1 cellular context compared by ENCODE assay signal in genomic region chr6:34237722-34238506, GRCh38.
TF ChIP-seq lines count a peak whose summit lies in the region.

No MANE protein-coding gene starts in this region.

TF ChIP-seq in HepG2, 621 proteins besides CTCF, POLR2A, EP300 and RAD21 (continued from another document and continues in another):
- TF ChIP-seq, protein P1, sequence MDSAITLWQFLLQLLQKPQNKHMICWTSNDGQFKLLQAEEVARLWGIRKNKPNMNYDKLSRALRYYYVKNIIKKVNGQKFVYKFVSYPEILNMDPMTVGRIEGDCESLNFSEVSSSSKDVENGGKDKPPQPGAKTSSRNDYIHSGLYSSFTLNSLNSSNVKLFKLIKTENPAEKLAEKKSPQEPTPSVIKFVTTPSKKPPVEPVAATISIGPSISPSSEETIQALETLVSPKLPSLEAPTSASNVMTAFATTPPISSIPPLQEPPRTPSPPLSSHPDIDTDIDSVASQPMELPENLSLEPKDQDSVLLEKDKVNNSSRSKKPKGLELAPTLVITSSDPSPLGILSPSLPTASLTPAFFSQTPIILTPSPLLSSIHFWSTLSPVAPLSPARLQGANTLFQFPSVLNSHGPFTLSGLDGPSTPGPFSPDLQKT (CRISPR knock-in tag; IDR thresholded peaks at IDR 0.05; ENCODE audit: borderline replicate concordance), result peak; percentile 85; the same call in 1 of the 2 replicates
- peak; percentile 52; the same call in 1 of the 3 replicates for TF ChIP-seq MXI1 (IDR thresholded peaks at IDR 0.05; ENCODE audit: borderline replicate concordance, low read depth, low read length)
- TF ChIP-seq, protein P2, sequence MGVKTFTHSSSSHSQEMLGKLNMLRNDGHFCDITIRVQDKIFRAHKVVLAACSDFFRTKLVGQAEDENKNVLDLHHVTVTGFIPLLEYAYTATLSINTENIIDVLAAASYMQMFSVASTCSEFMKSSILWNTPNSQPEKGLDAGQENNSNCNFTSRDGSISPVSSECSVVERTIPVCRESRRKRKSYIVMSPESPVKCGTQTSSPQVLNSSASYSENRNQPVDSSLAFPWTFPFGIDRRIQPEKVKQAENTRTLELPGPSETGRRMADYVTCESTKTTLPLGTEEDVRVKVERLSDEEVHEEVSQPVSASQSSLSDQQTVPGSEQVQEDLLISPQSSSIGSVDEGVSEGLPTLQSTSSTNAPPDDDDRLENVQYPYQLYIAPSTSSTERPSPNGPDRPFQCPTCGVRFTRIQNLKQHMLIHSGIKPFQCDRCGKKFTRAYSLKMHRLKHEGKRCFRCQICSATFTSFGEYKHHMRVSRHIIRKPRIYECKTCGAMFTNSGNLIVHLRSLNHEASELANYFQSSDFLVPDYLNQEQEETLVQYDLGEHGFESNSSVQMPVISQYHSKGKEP (CRISPR knock-in tag; IDR thresholded peaks at IDR 0.05), result peak; percentile 86
- TF ChIP-seq ZNF782 (CRISPR knock-in tag; IDR thresholded peaks at IDR 0.05; ENCODE audit: borderline replicate concordance), result peak; percentile 62; the same call in 1 of the 2 replicates
- peak; percentile 92 for TF ChIP-seq ZNF33B (CRISPR knock-in tag; IDR thresholded peaks at IDR 0.05)
- peak; percentile 96; the same call in 1 of the 2 replicates for TF ChIP-seq ZNF878 (CRISPR knock-in tag; IDR thresholded peaks at IDR 0.05)
- TF ChIP-seq ZBTB21 (CRISPR knock-in tag; IDR thresholded peaks at IDR 0.05), result no peak
- no peak for TF ChIP-seq POLR2AphosphoS5 (IDR thresholded peaks at IDR 0.05; ENCODE audit: low read depth, low read length)
- no peak for TF ChIP-seq THYN1 (CRISPR knock-in tag; IDR thresholded peaks at IDR 0.05; ENCODE audit: borderline replicate concordance, low read depth)
- peak; percentile 38 to 67; a peak in 1 of 4 replicates for TF ChIP-seq KLF16 (CRISPR knock-in tag; IDR thresholded peaks at IDR 0.05)
- TF ChIP-seq NFYC (CRISPR knock-in tag; IDR thresholded peaks at IDR 0.05), result peak; percentile 49
- TF ChIP-seq, protein P3, sequence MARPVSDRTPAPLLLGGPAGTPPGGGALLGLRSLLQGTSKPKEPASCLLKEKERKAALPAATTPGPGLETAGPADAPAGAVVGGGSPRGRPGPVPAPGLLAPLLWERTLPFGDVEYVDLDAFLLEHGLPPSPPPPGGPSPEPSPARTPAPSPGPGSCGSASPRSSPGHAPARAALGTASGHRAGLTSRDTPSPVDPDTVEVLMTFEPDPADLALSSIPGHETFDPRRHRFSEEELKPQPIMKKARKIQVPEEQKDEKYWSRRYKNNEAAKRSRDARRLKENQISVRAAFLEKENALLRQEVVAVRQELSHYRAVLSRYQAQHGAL (CRISPR knock-in tag; IDR thresholded peaks at IDR 0.05; ENCODE audit: not compliant biosample characterization), result peak; percentile 91
- no peak for TF ChIP-seq ZHX2 (IDR thresholded peaks at IDR 0.05; ENCODE audit: low read depth)
- peak; percentile 99 for TF ChIP-seq ZHX2 (CRISPR knock-in tag; IDR thresholded peaks at IDR 0.05; ENCODE audit: borderline replicate concordance)
- TF ChIP-seq GATA4 (IDR thresholded peaks at IDR 0.05; ENCODE audit: borderline replicate concordance, low read depth), result no peak
- TF ChIP-seq, protein P4, sequence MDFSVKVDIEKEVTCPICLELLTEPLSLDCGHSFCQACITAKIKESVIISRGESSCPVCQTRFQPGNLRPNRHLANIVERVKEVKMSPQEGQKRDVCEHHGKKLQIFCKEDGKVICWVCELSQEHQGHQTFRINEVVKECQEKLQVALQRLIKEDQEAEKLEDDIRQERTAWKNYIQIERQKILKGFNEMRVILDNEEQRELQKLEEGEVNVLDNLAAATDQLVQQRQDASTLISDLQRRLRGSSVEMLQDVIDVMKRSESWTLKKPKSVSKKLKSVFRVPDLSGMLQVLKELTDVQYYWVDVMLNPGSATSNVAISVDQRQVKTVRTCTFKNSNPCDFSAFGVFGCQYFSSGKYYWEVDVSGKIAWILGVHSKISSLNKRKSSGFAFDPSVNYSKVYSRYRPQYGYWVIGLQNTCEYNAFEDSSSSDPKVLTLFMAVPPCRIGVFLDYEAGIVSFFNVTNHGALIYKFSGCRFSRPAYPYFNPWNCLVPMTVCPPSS (IDR thresholded peaks at IDR 0.05), result no peak
- TF ChIP-seq EHMT2 (IDR thresholded peaks at IDR 0.05; ENCODE audit: borderline replicate concordance, low read depth, low read length), result no peak
- TF ChIP-seq CBX1 (IDR thresholded peaks at IDR 0.05; ENCODE audit: low read depth), result no peak
- peak; percentile 81; the same call in 1 of the 2 replicates for TF ChIP-seq ARNTL (CRISPR knock-in tag; IDR thresholded peaks at IDR 0.05)
- TF ChIP-seq POGK (CRISPR knock-in tag; conservative IDR thresholded peaks at IDR 0.05), result peak; percentile 81; the same call in 1 of the 2 replicates
- TF ChIP-seq ZNF484 (CRISPR knock-in tag; IDR thresholded peaks at IDR 0.05; ENCODE audit: borderline replicate concordance, low read depth), result peak; percentile 78; the same call in 1 of the 2 replicates
- TF ChIP-seq ZNF777 (CRISPR knock-in tag; IDR thresholded peaks at IDR 0.05), result peak; percentile 88
- TF ChIP-seq, protein P5, sequence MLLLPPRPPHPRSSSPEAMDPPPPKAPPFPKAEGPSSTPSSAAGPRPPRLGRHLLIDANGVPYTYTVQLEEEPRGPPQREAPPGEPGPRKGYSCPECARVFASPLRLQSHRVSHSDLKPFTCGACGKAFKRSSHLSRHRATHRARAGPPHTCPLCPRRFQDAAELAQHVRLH (CRISPR knock-in tag; IDR thresholded peaks at IDR 0.05; ENCODE audit: borderline replicate concordance, low read depth), result peak; percentile 91
- no peak for TF ChIP-seq RFX5 (IDR thresholded peaks at IDR 0.05; ENCODE audit: low read depth, low read length)
- peak; percentile 80 for TF ChIP-seq RXRA (CRISPR knock-in tag; IDR thresholded peaks at IDR 0.05)
- TF ChIP-seq, protein P6, sequence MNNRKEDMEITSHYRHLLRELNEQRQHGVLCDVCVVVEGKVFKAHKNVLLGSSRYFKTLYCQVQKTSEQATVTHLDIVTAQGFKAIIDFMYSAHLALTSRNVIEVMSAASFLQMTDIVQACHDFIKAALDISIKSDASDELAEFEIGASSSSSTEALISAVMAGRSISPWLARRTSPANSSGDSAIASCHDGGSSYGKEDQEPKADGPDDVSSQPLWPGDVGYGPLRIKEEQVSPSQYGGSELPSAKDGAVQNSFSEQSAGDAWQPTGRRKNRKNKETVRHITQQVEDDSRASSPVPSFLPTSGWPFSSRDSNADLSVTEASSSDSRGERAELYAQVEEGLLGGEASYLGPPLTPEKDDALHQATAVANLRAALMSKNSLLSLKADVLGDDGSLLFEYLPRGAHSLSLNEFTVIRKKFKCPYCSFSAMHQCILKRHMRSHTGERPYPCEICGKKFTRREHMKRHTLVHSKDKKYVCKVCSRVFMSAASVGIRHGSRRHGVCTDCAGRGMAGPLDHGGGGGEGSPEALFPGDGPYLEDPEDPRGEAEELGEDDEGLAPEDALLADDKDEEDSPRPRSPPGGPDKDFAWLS (CRISPR knock-in tag; IDR thresholded peaks at IDR 0.05; ENCODE audit: borderline replicate concordance), result peak; percentile 88; the same call in 1 of the 2 replicates
- TF ChIP-seq ZNF556 (CRISPR knock-in tag; IDR thresholded peaks at IDR 0.05; ENCODE audit: borderline replicate concordance), result peak; percentile 67
- TF ChIP-seq SALL2 (CRISPR knock-in tag; IDR thresholded peaks at IDR 0.05), result peak; percentile 92
- peak; percentile 93 for TF ChIP-seq ZNF703 (CRISPR knock-in tag; IDR thresholded peaks at IDR 0.05; ENCODE audit: borderline replicate concordance)
- TF ChIP-seq NFYB (CRISPR knock-in tag; IDR thresholded peaks at IDR 0.05), result 0 out of 2 replicates have a peak, but pooled peaks have one; percentile 12
- no peak for TF ChIP-seq SP1 (IDR thresholded peaks at IDR 0.05)
- TF ChIP-seq SP1 (CRISPR knock-in tag; IDR thresholded peaks at IDR 0.05), result peak; percentile 65; the same call in 1 of the 2 replicates
- peak; percentile 88; the same call in 1 of the 2 replicates for TF ChIP-seq ZNF343 (CRISPR knock-in tag; IDR thresholded peaks at IDR 0.05)
- no peak for TF ChIP-seq RORA (CRISPR knock-in tag; IDR thresholded peaks at IDR 0.05)
- TF ChIP-seq ZNF816 (CRISPR knock-in tag; IDR thresholded peaks at IDR 0.05; ENCODE audit: borderline replicate concordance), result peak; percentile 91; the same call in 1 of the 2 replicates
- TF ChIP-seq, protein P7, sequence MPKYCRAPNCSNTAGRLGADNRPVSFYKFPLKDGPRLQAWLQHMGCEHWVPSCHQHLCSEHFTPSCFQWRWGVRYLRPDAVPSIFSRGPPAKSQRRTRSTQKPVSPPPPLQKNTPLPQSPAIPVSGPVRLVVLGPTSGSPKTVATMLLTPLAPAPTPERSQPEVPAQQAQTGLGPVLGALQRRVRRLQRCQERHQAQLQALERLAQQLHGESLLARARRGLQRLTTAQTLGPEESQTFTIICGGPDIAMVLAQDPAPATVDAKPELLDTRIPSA (CRISPR knock-in tag; IDR thresholded peaks at IDR 0.05; ENCODE audit: borderline replicate concordance), result peak; percentile 99
- TF ChIP-seq AGO1 (IDR thresholded peaks at IDR 0.05; ENCODE audit: low read depth, low read length, poor library complexity, severe bottlenecking), result no peak
- peak; percentile 85 for TF ChIP-seq THAP7 (CRISPR knock-in tag; IDR thresholded peaks at IDR 0.05)
- TF ChIP-seq ZFP1 (CRISPR knock-in tag; IDR thresholded peaks at IDR 0.05), result peak; percentile 42; the same call in 1 of the 2 replicates
